ENCODE assay signal across 13 cellular contexts in genomic region chr9:123002754-123003153, GRCh38. TPM values are rescaled to one million over a fixed set of nuclear protein-coding genes. Genes with fewer than 3 reads are reported as not detected.
DNase-seq lines count a peak whose midpoint lies in the region; ATAC-seq and TF ChIP-seq lines count a peak whose summit lies in the region.
"Had no signal": no experiment of that assay in that cellular context is flagged by ENCODE, and none has a peak within 500 bp of the region (broad histone marks: within the 10 kb centered on the region; RNA-seq: fewer than 3 reads in every experiment).

No MANE protein-coding gene starts in this region.

- H2BK12ac ChIP-seq in mesenchymal stem cell (ENCODE audit: low read length in 2 of 2) = no peak overlapping the region

- WGBS in mesenchymal stem cell = 59% methylated on average over 3 of the region's 5 CpGs

- DNase-seq in cardiac muscle cell (ENCODE audit: low read depth in 1 of 2, low spot score in 1 of 2) (peak in 1 of 2 donors; percentile 83), left ventricle myocardium superior (no peak), caudate nucleus (lab: John Stamatoyannopoulos, UW) (no peak), mesenchymal stem cell (peak; percentile 7), uterus (no peak), OCI-M2 (lab: John Stamatoyannopoulos, UW; ENCODE audit: unreplicated experiment) (no peak)
- DNase-seq: activated B cell treated with CpG ODN at 0.5 μM for 24 hours, activated T-cell treated with anti-CD3 and anti-CD28 coated beads for 4 hours, NCI-H1436 treated with DMSO at 0.1 percent for 48 hours, NCI-H524 treated with DMSO at 0.1 percent for 48 hours, trophoblast cell had no signal

- no peak overlapping the region for H3K4ac ChIP-seq in mesenchymal stem cell (ENCODE audit: low read depth in 1 of 2, low read length in 2 of 2)

- peaks cover 21% of the 10 kb centered on the region for H3K36me3 ChIP-seq in cardiac muscle cell
- peaks cover 7 to 63% of the 10 kb centered on the region in 2 experiments for H3K36me3 ChIP-seq in mesenchymal stem cell (ENCODE audit: control insufficient read depth in 1 of 2, insufficient read depth in 2 of 2, low read depth in 1 of 2, low read length in 2 of 2)
- H3K36me3 ChIP-seq in uterus = no peaks in the 10 kb centered on the region

- H4K8ac ChIP-seq in mesenchymal stem cell (ENCODE audit: low read length) = no peak overlapping the region

- intact Hi-C loops in left ventricle myocardium superior (cut with micrococcal nuclease) (no loop called here), uterus (cut with DNase I; ENCODE audit: low total_unique reads) (no loop called here)

- no peaks in the 10 kb centered on the region for H3K27me3 ChIP-seq in cardiac muscle cell
- H3K27me3 ChIP-seq in mesenchymal stem cell (ENCODE audit: control insufficient read depth in 1 of 2, insufficient read depth in 1 of 2, low read length in 2 of 2) = no peaks in the 10 kb centered on the region
- H3K27me3 ChIP-seq in uterus = no peaks in the 10 kb centered on the region

- no peak overlapping the region for H2AFZ ChIP-seq in mesenchymal stem cell (ENCODE audit: low read depth, low read length)

- TF ChIP-seq CTCF in cardiac muscle cell (IDR thresholded peaks at IDR 0.05; ENCODE audit: low read depth, low read length) (no peak), uterus (IDR thresholded peaks at IDR 0.05) (no peak)

- H4K91ac ChIP-seq in mesenchymal stem cell (ENCODE audit: low read length) = no peak overlapping the region

- no peak for TF ChIP-seq POLR2A in uterus (IDR thresholded peaks at IDR 0.05)

- H3K27ac ChIP-seq in cardiac muscle cell (peak overlapping the region; percentile 51), caudate nucleus (ENCODE audit: low read depth, low read length) (peak overlapping the region; percentile 7), mesenchymal stem cell (ENCODE audit: low read length, poor library complexity, severe bottlenecking) (peak overlapping the region; percentile 64), uterus (peak overlapping the region; percentile 64 to 74)

- no peak overlapping the region for H3K23ac ChIP-seq in mesenchymal stem cell (ENCODE audit: low read length in 2 of 2)

- H3K4me2 ChIP-seq in mesenchymal stem cell (ENCODE audit: low read length, poor library complexity, severe bottlenecking) = no peak overlapping the region

- ATAC-seq in left ventricle myocardium superior (no peak), HG02763 (IDR thresholded peaks at IDR 0.05; ENCODE audit: unreplicated experiment) (no peak), GM19324 (IDR thresholded peaks at IDR 0.05; ENCODE audit: low FRiP score, unreplicated experiment) (no peak)

- H3K18ac ChIP-seq in mesenchymal stem cell (ENCODE audit: low read depth in 1 of 2, low read length in 2 of 2) = no peak overlapping the region

- no peak overlapping the region for H3K14ac ChIP-seq in mesenchymal stem cell (ENCODE audit: low read length in 2 of 2)

- H3K4me1 ChIP-seq in cardiac muscle cell (ENCODE audit: low read depth) = peaks cover 13% of the 10 kb centered on the region
- no peaks in the 10 kb centered on the region for H3K4me1 ChIP-seq in mesenchymal stem cell (ENCODE audit: control insufficient read depth, insufficient read depth, low read depth, low read length)
- H3K4me1 ChIP-seq in uterus = no peaks in the 10 kb centered on the region

- peaks cover 1% of the 10 kb centered on the region for H3K79me1 ChIP-seq in mesenchymal stem cell (replicated peaks; ENCODE audit: low read length, poor library complexity, severe bottlenecking)

- H3K9ac ChIP-seq in mesenchymal stem cell (ENCODE audit: low read length) = peak overlapping the region; percentile 33

- H3K9me3 ChIP-seq in cardiac muscle cell (ENCODE audit: low read depth) (no peaks in the 10 kb centered on the region), mesenchymal stem cell (ENCODE audit: control insufficient read depth, low read length) (no peaks in the 10 kb centered on the region), uterus (no peaks in the 10 kb centered on the region)

- no peak overlapping the region for H2BK120ac ChIP-seq in mesenchymal stem cell (ENCODE audit: low read depth, low read length)

- no peak overlapping the region for H2AK5ac ChIP-seq in mesenchymal stem cell (ENCODE audit: low read length, severe bottlenecking)

- H2BK15ac ChIP-seq in mesenchymal stem cell (ENCODE audit: low read depth, poor library complexity, severe bottlenecking) = no peak overlapping the region

- H3K4me3 ChIP-seq in cardiac muscle cell = no peak overlapping the region
- no peak overlapping the region for H3K4me3 ChIP-seq in mesenchymal stem cell (ENCODE audit: insufficient read depth in 1 of 2, low read depth in 1 of 2, low read length in 2 of 2)
- no peak overlapping the region for H3K4me3 ChIP-seq in uterus

- H2BK5ac ChIP-seq in mesenchymal stem cell (ENCODE audit: low read depth, low read length, poor library complexity, severe bottlenecking) = no peak overlapping the region

RNA-seq across cellular contexts. Expression of gene GPR21, which starts 30.7 kb away (rescaled TPM):
- 0.21 and 1.0 TPM in 2 replicates for total RNA-seq in cardiac muscle cell
- not detected in 2 replicates for polyA plus RNA-seq in cardiac muscle cell
- 0.72 TPM for total RNA-seq in left ventricle myocardium superior
- polyA plus RNA-seq in mesenchymal stem cell (2013, experiment 1 of 2) = not detected
- not detected for polyA plus RNA-seq in mesenchymal stem cell (2013, experiment 2 of 2)
- 1 to 10 TPM in 3 of 4 donors, not detected in 1; 1.5 to 7.2 (median 4.3) TPM for total RNA-seq in uterus

Comparison
In these comparisons a context has a peak if more than half of its experiments do, and no peak if none do; other contexts are left out.
1. H3K27ac ChIP-seq: peak in every context shown above with its lines; median percentile 69 in uterus; 64 in mesenchymal stem cell; 51 in cardiac muscle cell; 7 in caudate nucleus.